1 cellular context compared by ENCODE assay signal in the genomic region with DNA sequence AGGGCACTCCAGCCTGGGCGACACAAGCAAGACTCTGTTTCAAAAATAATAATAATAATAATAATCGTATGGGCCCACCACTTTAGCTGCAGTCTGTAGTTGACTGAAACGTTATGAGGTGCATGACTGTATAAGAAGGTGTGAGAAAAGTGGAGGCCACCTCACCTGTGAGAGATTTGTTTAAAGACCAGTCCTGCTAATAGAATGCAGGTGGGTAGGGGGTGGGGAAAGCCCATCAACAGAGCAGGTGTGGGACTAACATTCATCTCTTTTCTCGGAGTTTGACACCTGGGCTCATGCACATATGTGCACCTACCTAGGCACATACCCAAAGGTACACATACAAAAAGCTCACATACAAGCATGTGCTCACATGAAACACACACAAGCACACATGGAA.
TF ChIP-seq lines count a peak whose summit lies in the region.

No MANE protein-coding gene starts in this region.

TF ChIP-seq in HepG2, 621 proteins besides CTCF, POLR2A, EP300 and RAD21 (continued from another document):
- TF ChIP-seq, protein P1, sequence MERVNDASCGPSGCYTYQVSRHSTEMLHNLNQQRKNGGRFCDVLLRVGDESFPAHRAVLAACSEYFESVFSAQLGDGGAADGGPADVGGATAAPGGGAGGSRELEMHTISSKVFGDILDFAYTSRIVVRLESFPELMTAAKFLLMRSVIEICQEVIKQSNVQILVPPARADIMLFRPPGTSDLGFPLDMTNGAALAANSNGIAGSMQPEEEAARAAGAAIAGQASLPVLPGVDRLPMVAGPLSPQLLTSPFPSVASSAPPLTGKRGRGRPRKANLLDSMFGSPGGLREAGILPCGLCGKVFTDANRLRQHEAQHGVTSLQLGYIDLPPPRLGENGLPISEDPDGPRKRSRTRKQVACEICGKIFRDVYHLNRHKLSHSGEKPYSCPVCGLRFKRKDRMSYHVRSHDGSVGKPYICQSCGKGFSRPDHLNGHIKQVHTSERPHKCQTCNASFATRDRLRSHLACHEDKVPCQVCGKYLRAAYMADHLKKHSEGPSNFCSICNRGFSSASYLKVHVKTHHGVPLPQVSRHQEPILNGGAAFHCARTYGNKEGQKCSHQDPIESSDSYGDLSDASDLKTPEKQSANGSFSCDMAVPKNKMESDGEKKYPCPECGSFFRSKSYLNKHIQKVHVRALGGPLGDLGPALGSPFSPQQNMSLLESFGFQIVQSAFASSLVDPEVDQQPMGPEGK (CRISPR knock-in tag; IDR thresholded peaks at IDR 0.05): no peak
- TF ChIP-seq, protein P2, sequence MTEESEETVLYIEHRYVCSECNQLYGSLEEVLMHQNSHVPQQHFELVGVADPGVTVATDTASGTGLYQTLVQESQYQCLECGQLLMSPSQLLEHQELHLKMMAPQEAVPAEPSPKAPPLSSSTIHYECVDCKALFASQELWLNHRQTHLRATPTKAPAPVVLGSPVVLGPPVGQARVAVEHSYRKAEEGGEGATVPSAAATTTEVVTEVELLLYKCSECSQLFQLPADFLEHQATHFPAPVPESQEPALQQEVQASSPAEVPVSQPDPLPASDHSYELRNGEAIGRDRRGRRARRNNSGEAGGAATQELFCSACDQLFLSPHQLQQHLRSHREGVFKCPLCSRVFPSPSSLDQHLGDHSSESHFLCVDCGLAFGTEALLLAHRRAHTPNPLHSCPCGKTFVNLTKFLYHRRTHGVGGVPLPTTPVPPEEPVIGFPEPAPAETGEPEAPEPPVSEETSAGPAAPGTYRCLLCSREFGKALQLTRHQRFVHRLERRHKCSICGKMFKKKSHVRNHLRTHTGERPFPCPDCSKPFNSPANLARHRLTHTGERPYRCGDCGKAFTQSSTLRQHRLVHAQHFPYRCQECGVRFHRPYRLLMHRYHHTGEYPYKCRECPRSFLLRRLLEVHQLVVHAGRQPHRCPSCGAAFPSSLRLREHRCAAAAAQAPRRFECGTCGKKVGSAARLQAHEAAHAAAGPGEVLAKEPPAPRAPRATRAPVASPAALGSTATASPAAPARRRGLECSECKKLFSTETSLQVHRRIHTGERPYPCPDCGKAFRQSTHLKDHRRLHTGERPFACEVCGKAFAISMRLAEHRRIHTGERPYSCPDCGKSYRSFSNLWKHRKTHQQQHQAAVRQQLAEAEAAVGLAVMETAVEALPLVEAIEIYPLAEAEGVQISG (CRISPR knock-in tag; IDR thresholded peaks at IDR 0.05): no peak
